ENCODE assay signal across 11 cellular contexts in the genomic region with DNA sequence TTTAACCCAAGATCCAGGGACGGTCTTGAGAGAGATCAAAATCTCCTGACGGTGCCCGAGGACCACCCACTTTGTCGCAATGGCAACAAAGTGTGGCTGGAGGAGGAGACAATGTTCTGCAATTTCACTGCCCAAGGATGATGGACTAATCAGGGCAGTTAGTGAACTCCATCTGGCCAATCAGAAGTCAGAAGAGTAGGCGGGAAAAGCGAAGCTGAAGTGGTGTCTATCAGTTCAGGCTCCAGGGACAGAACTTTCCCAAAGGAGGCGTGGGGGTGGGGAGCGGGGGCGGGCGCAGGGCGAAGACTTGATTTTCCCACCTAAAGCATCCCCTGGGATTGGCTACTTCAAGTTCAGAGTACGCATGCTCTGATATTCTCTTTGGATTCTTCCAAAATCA. TPM values are rescaled to one million over a fixed set of nuclear protein-coding genes. Genes with fewer than 3 reads are reported as not detected.
"Had no signal": no experiment of that assay in that cellular context is flagged by ENCODE, and none has a peak within 500 bp of the region (broad histone marks: within the 10 kb centered on the region; RNA-seq: fewer than 3 reads in every experiment).

No MANE protein-coding gene starts in this region.

- DNase-seq: GOT3, HFFc6, KBM-7 had no signal

- H3K9me3 Mint-ChIP-seq: HFFc6 had no signal

- H3K9ac ChIP-seq: KMS-11 had no signal

- H3K27ac ChIP-seq: HL-60, KMS-11 had no signal

- H3K4me2 ChIP-seq: KMS-11 had no signal

- H3K36me3 ChIP-seq: HAP-1 had no signal

- H3K27ac Mint-ChIP-seq: HFFc6, IgD-negative memory B cell had no signal

- H3K36me3 Mint-ChIP-seq: IgD-negative memory B cell had no signal

- FAIRE-seq: H54, HepG2 had no signal

- H3K4me1 Mint-ChIP-seq: IgD-negative memory B cell had no signal

- ATAC-seq: HCT116, HepG2 had no signal

- H3K4me3 Mint-ChIP-seq: HFFc6, IgD-negative memory B cell had no signal

- H3K4me1 ChIP-seq: HAP-1 had no signal

- H3K27me3 Mint-ChIP-seq: IgD-negative memory B cell had no signal

- H3K9me3 ChIP-seq: HAP-1 had no signal

- H3K4me3 ChIP-seq: HAP-1 had no signal

RNA-seq across cellular contexts. Expression of gene SPACA5B, which starts 25.6 kb away (rescaled TPM):
- total RNA-seq: HepG2, HFFc6, HT1080 had no signal
- polyA plus RNA-seq: HepG2, IgD-negative memory B cell had no signal

RNA-seq across cellular contexts. Expression of gene SSX5, which starts 40.6 kb away (rescaled TPM):
- total RNA-seq: HepG2, HFFc6, HT1080 had no signal
- polyA plus RNA-seq: HepG2, IgD-negative memory B cell had no signal
